8 cellular contexts compared by ENCODE assay signal in genomic region chr20:50366270-50367103, GRCh38.
DNase-seq lines count a peak whose midpoint lies in the region; ATAC-seq and TF ChIP-seq lines count a peak whose summit lies in the region.

No MANE protein-coding gene starts in this region.

- TF ChIP-seq CTCF in GM13977 (IDR thresholded peaks at IDR 0.05; ENCODE audit: extremely low read depth, insufficient read depth, missing control alignments) (no peak), ascending aorta (IDR thresholded peaks at IDR 0.05) (no peak)

- H3K4me1 ChIP-seq in ascending aorta: no peaks in the 10 kb centered on the region

- DNase-seq in HT-29 (ENCODE audit: low spot score) (peak; percentile 100), NCI-H345 (lab: John Stamatoyannopoulos, UW) (peak; percentile 95), left colon (peak; percentile 93 to 95), GM13977 (ENCODE audit: low spot score) (no peak), ascending aorta (ENCODE audit: low spot score in 2 of 2) (no peak), KG1 (lab: John Stamatoyannopoulos, UW) (no peak)
- DNase-seq in activated effector memory CD4-positive, alpha-beta T cell treated with Interleukin-2 at 50 U/mL for 16 hours: peak; percentile 22

- intact Hi-C loops in left colon (cut with DNase I, micrococcal nuclease): no loop called here
- intact Hi-C loops in ascending aorta (cut with DNase I): no loop called here

- no peaks in the 10 kb centered on the region for H3K27me3 ChIP-seq in ascending aorta

- in situ Hi-C loops in GM13977 (cut with MboI; ENCODE audit: low pct_unique_long_range_greater_than_20kb, low sequenced_read_pairs, unreplicated experiment): no loop called here

- no peaks in the 10 kb centered on the region for H3K9me3 ChIP-seq in ascending aorta

- no peaks in the 10 kb centered on the region for H3K36me3 ChIP-seq in ascending aorta

- H3K4me3 ChIP-seq in ascending aorta: no peak overlapping the region

- peak; percentile 76 for ATAC-seq in left colon
- ATAC-seq in GM19463 (IDR thresholded peaks at IDR 0.05; ENCODE audit: unreplicated experiment): no peak

- H3K27ac ChIP-seq in ascending aorta: no peak overlapping the region

Comparison
In these comparisons a context has a peak if more than half of its experiments do, and no peak if none do; other contexts are left out.
1. DNase-seq: peak in HT-29 (single experiment), NCI-H345 (single experiment), activated effector memory CD4-positive, alpha-beta T cell treated with Interleukin-2 at 50 U/mL for 16 hours (single experiment) and left colon (2 of 2); none in GM13977 (single experiment), ascending aorta (0 of 2) and KG1 (single experiment).